Comparison of ENCODE assay signal across 8 cellular contexts in the genomic region with DNA sequence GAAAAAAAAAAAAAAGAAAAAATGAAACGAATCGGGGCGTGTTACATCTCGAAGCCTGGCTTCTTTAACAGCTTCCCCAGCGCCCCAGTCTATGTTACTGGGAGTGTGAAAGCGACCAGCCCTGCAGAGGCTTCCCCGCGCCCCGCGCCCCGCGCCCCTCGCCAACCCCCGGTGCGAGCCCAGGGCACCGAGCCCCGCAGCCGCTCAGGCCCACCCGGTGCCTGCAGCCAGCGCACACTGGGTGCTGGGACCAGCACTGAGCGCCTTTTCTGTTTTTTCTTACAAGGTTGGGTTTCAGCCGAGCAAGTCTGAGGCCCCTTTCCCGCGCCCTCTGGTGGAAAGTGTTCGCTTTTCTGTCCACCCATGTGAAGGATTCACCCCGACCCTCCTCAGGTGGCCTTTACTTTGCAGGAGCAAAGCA. TPM values are rescaled to one million over a fixed set of nuclear protein-coding genes. Genes with fewer than 3 reads are reported as not detected.
DNase-seq lines count a peak whose midpoint lies in the region; ATAC-seq and TF ChIP-seq lines count a peak whose summit lies in the region.

No MANE protein-coding gene starts in this region.

- no peaks in the 10 kb centered on the region for H4K20me1 ChIP-seq in neural progenitor cell (ENCODE audit: low read depth)

- peaks cover 22% of the 10 kb centered on the region for H3K9me3 Mint-ChIP-seq in neural progenitor cell

- no peak overlapping the region for H3K9ac ChIP-seq in neural progenitor cell

- H3K4me1 Mint-ChIP-seq in neural progenitor cell = peaks cover 47% of the 10 kb centered on the region

- intact Hi-C loops in esophagus squamous epithelium (cut with DNase I) = no loop called here

- no peak overlapping the region for H3K4me2 ChIP-seq in neural progenitor cell

- DNase-seq in NCI-H1092 (lab: John Stamatoyannopoulos, UW) = peak; percentile 41
- DNase-seq in activated CD8-positive, alpha-beta memory T cell treated with anti-CD3 and anti-CD28 coated beads, Interleukin-2, amount 50 U/mL, for 24 hours (ENCODE audit: extremely low read depth) = peak; percentile 32
- no peak for DNase-seq in esophagus squamous epithelium (lab: John Stamatoyannopoulos, UW)
- peak; percentile 67 for DNase-seq in neural progenitor cell (ENCODE audit: low spot score)
- no peak for DNase-seq in SHP77 treated with DMSO at 0.1 percent for 48 hours (lab: John Stamatoyannopoulos, UW)

- H3F3A ChIP-seq in neural progenitor cell (ENCODE audit: low read depth) = peaks cover 34% of the 10 kb centered on the region

- H3K4me3 Mint-ChIP-seq in neural progenitor cell = no peak overlapping the region

- H2AFZ ChIP-seq in neural progenitor cell (replicated peaks) = no peak overlapping the region

- WGBS in esophagus squamous epithelium, 2 donors = 12 to 21% methylated on average over 15 to 19 of the region's 26 CpGs
- WGBS in thymus = 10% methylated on average over 26 of the region's 26 CpGs

- peaks cover 0 to 19% (median 0%) of the 10 kb centered on the region in 4 donors for H3K27me3 ChIP-seq in esophagus squamous epithelium
- H3K27me3 ChIP-seq in neural progenitor cell = peaks cover 18% of the 10 kb centered on the region
- no peaks in the 10 kb centered on the region for H3K27me3 ChIP-seq in thymus (ENCODE audit: control insufficient read depth, insufficient read depth)

- H3K4me1 ChIP-seq in esophagus squamous epithelium (peaks cover 0 to 26% (median 2%) of the 10 kb centered on the region in 3 donors), neural progenitor cell (peaks cover 23% of the 10 kb centered on the region), thymus (ENCODE audit: control insufficient read depth, insufficient read depth, low read length) (peaks cover 2% of the 10 kb centered on the region)

- peaks cover 14% of the 10 kb centered on the region for H3K27me3 Mint-ChIP-seq in neural progenitor cell (ENCODE audit: insufficient read depth, low read depth)

- H3K36me3 ChIP-seq in esophagus squamous epithelium = no peaks in the 10 kb centered on the region
- H3K36me3 ChIP-seq in neural progenitor cell = no peaks in the 10 kb centered on the region
- H3K36me3 ChIP-seq in thymus (ENCODE audit: control insufficient read depth, insufficient read depth) = no peaks in the 10 kb centered on the region

- no peaks in the 10 kb centered on the region for H3K79me2 ChIP-seq in neural progenitor cell (ENCODE audit: low read depth)

- peaks cover 10% of the 10 kb centered on the region for H3K36me3 Mint-ChIP-seq in neural progenitor cell

- H3K4me3 ChIP-seq in esophagus squamous epithelium (peak overlapping the region in 2 of 4 donors; percentile 50 to 61), neural progenitor cell (no peak overlapping the region), thymus (ENCODE audit: low read length) (peak overlapping the region; percentile 55)

- no peak for TF ChIP-seq POLR2A in esophagus squamous epithelium (IDR thresholded peaks at IDR 0.05)

- no peak overlapping the region for H3K27ac Mint-ChIP-seq in neural progenitor cell

- H3K27ac ChIP-seq in 22Rv1 (no peak overlapping the region), esophagus squamous epithelium (no peak overlapping the region), neural progenitor cell (no peak overlapping the region), thymus (ENCODE audit: low read depth) (peak overlapping the region; percentile 8)

- ATAC-seq in GM19452 (IDR thresholded peaks at IDR 0.05; ENCODE audit: unreplicated experiment) = peak; percentile 67

- TF ChIP-seq CTCF in 22Rv1 (IDR thresholded peaks at IDR 0.05) (peak; percentile 18), esophagus squamous epithelium (IDR thresholded peaks at IDR 0.05) (peak in 4 of 6 experiments; percentile 32 to 49 (median 36)), neural progenitor cell (IDR thresholded peaks at IDR 0.05) (peak; percentile 54)

- H3K9me3 ChIP-seq in esophagus squamous epithelium (no peaks in the 10 kb centered on the region), neural progenitor cell (ENCODE audit: low read depth) (no peaks in the 10 kb centered on the region), thymus (ENCODE audit: control insufficient read depth) (no peaks in the 10 kb centered on the region)

RNA-seq across cellular contexts. Expression of a gene that starts 42.1 kb away (rescaled TPM):
- 10 to 100 TPM in 1 of 4 donors, 1 to 10 TPM in 3; 8.9 to 21.2 (median 9.5) TPM for total RNA-seq in esophagus squamous epithelium
- total RNA-seq in neural progenitor cell (ENCODE audit: low replicate concordance) = 30.1 and 97.7 TPM in 2 replicates
- 40.0 TPM for polyA plus RNA-seq in thymus

RNA-seq across cellular contexts. Expression of a gene that starts 42.2 kb away (rescaled TPM):
- 1 to 10 TPM in 3 of 4 donors, under 1 TPM in 1; 0.57 to 2.3 (median 1.8) TPM for total RNA-seq in esophagus squamous epithelium
- total RNA-seq in neural progenitor cell (ENCODE audit: low replicate concordance) = 0.09 and 2.6 TPM in 2 replicates
- 2.6 TPM for polyA plus RNA-seq in thymus

Comparison
In these comparisons a context has a peak if more than half of its experiments do, and no peak if none do; other contexts are left out.
1. DNase-seq: peak in NCI-H1092 (single experiment), activated CD8-positive, alpha-beta memory T cell treated with anti-CD3 and anti-CD28 coated beads, Interleukin-2, amount 50 U/mL, for 24 hours (single experiment) and neural progenitor cell (single experiment); none in esophagus squamous epithelium (single experiment) and SHP77 treated with DMSO at 0.1 percent for 48 hours (single experiment).
2. Peak in every context shown above with its lines, with median percentiles within 50 percentile points of each other: CTCF ChIP-seq.